ENCODE assay signal across 11 cellular contexts in genomic region chr6:139925894-139926641, GRCh38.
A peak's percentile ranks its signal among the peaks of the same experiment; 100 is the strongest.
DNase-seq lines count a peak whose midpoint lies in the region; ATAC-seq and TF ChIP-seq lines count a peak whose summit lies in the region.
"Had no signal": no experiment of that assay in that cellular context is flagged by ENCODE, and none has a peak within 500 bp of the region (broad histone marks: within the 10 kb centered on the region; RNA-seq: fewer than 3 reads in every experiment).

No MANE protein-coding gene starts in this region.

- H3K27ac ChIP-seq in stomach: no peak overlapping the region

- no peak for ATAC-seq in GM21825 (IDR thresholded peaks at IDR 0.05; ENCODE audit: unreplicated experiment)

- no peaks in the 10 kb centered on the region for H3K36me3 ChIP-seq in stomach
- H3K36me3 ChIP-seq: HAP-1 had no signal

- H3K4me3 ChIP-seq in stomach: no peak overlapping the region
- H3K4me3 ChIP-seq: HAP-1 had no signal

- intact Hi-C loops in stomach (cut with DNase I; ENCODE audit: low total_unique reads): no loop called here

- TF ChIP-seq CTCF in stomach (IDR thresholded peaks at IDR 0.05): no peak

- peaks cover 0 to 14% (median 0%) of the 10 kb centered on the region in 4 donors for H3K4me1 ChIP-seq in stomach
- H3K4me1 ChIP-seq: HAP-1 had no signal

- no peak for TF ChIP-seq POLR2A in stomach (IDR thresholded peaks at IDR 0.05)

- TF ChIP-seq EP300 in stomach (IDR thresholded peaks at IDR 0.05): no peak

- WGBS in stomach, 5 donors: 55 to 61% (median 59%) methylated on average over 11 of the region's 11 CpGs

- peak; percentile 16 for DNase-seq in GM03348 (ENCODE audit: low spot score)
- DNase-seq in SK-N-DZ (ENCODE audit: low spot score): peak; percentile 93
- DNase-seq in fibroblast of the conjunctiva (ENCODE audit: low read depth): peak; percentile 83
- DNase-seq in renal cortical epithelial cell (ENCODE audit: low read depth): peak; percentile 23
- no peak for DNase-seq in NCI-H2227 treated with DMSO at 0.1 percent for 48 hours (lab: John Stamatoyannopoulos, UW)
- DNase-seq in T-helper 1 cell: no peak
- DNase-seq in stomach: no peak
- DNase-seq: DMS79, NCI-H1417 treated with DMSO at 0.1 percent for 48 hours had no signal

- H3K9me3 ChIP-seq in stomach: no peaks in the 10 kb centered on the region
- H3K9me3 ChIP-seq: HAP-1 had no signal

- H3K27me3 ChIP-seq in stomach: no peaks in the 10 kb centered on the region

Comparison
In these comparisons a context has a peak if more than half of its experiments do, and no peak if none do; other contexts are left out.
1. DNase-seq: peak in GM03348 (single experiment), SK-N-DZ (single experiment), fibroblast of the conjunctiva (single experiment) and renal cortical epithelial cell (single experiment); none in NCI-H2227 treated with DMSO at 0.1 percent for 48 hours (single experiment), T-helper 1 cell (0 of 5) and stomach (single experiment).